8 cellular contexts compared by ENCODE assay signal in genomic region chr11:18698341-18699268, GRCh38. TPM values are rescaled to one million over a fixed set of nuclear protein-coding genes. Genes with fewer than 3 reads are reported as not detected.
DNase-seq lines count a peak whose midpoint lies in the region; ATAC-seq, FAIRE-seq and TF ChIP-seq lines count a peak whose summit lies in the region.

Gene TMEM86A, plus strand, starts transcription at chr11:18698779. Its CDS starts 108 bp downstream, at chr11:18698887.

- TF ChIP-seq CTCF in Loucy (conservative IDR thresholded peaks at IDR 0.05; ENCODE audit: low read length) (no peak), foreskin fibroblast (IDR thresholded peaks at IDR 0.05; ENCODE audit: low read depth, low read length) (no peak), neural crest cell (conservative IDR thresholded peaks at IDR 0.05) (no peak)

- H3K4me1 Mint-ChIP-seq in neural crest cell: peaks cover 16% of the 10 kb centered on the region
- peaks cover 30% of the 10 kb centered on the region for H3K4me1 Mint-ChIP-seq in stimulated activated naive CD8-positive, alpha-beta T cell treated with anti-CD3 and anti-CD28 coated beads, Interleukin-15, amount 100 ng/mL, for 72 hours

- peak within 1 kb of the TSS; percentile 66 for H2AFZ ChIP-seq in Loucy (ENCODE audit: low read length)

- H3K9me3 Mint-ChIP-seq in neural crest cell: no peaks in the 10 kb centered on the region
- no peaks in the 10 kb centered on the region for H3K9me3 Mint-ChIP-seq in stimulated activated naive CD8-positive, alpha-beta T cell treated with anti-CD3 and anti-CD28 coated beads, Interleukin-15, amount 100 ng/mL, for 72 hours

- H3K4me1 ChIP-seq in Loucy (ENCODE audit: insufficient read depth, low read length, poor library complexity, severe bottlenecking) (peaks cover 5% of the 10 kb centered on the region), SJSA1 (replicated peaks) (peaks cover 3% of the 10 kb centered on the region; the same call in 1 of the 2 replicates)

- TF ChIP-seq POLR2A in H54 (IDR thresholded peaks at IDR 0.05; ENCODE audit: low read depth, low read length): peak; percentile 40; the same call in 1 of the 2 replicates

- H3K9ac ChIP-seq in Loucy (ENCODE audit: low read depth, low read length, poor library complexity, severe bottlenecking): no peak within 1 kb of the TSS

- H3K4me3 ChIP-seq in Loucy (ENCODE audit: low read length, poor library complexity, severe bottlenecking) (peak within 1 kb of the TSS; percentile 73), SJSA1 (peak within 1 kb of the TSS; percentile 72), foreskin fibroblast (ENCODE audit: low read depth in 1 of 2, low read length in 2 of 2) (peak within 1 kb of the TSS; percentile 61 to 62)

- peaks cover 58% of the 10 kb centered on the region for H3K27me3 Mint-ChIP-seq in neural crest cell (ENCODE audit: low read depth)
- H3K27me3 Mint-ChIP-seq in stimulated activated naive CD8-positive, alpha-beta T cell treated with anti-CD3 and anti-CD28 coated beads, Interleukin-15, amount 100 ng/mL, for 72 hours: peaks cover 15% of the 10 kb centered on the region

- peak; percentile 86 for DNase-seq in Daoy (ENCODE audit: low read depth)
- DNase-seq in H54 (ENCODE audit: insufficient read length, low spot score): peak; percentile 97
- DNase-seq in SJSA1 (ENCODE audit: low read depth in 1 of 2, low spot score in 2 of 2): peak; percentile 70 to 72
- DNase-seq in activated naive CD4-positive, alpha-beta T cell (lab: John Stamatoyannopoulos, UW): peak; percentile 45 to 87 (median 68)
- peak; percentile 73 to 93 for DNase-seq in foreskin fibroblast
- peak; percentile 83 for DNase-seq in neural crest cell (ENCODE audit: low read depth, low spot score)
- peak; percentile 87 for DNase-seq in stimulated activated naive CD8-positive, alpha-beta T cell treated with anti-CD3 and anti-CD28 coated beads, Interleukin-15, amount 100 ng/mL, for 72 hours

- no peaks in the 10 kb centered on the region for H3K36me3 Mint-ChIP-seq in neural crest cell (ENCODE audit: low read depth)

- H3K79me2 ChIP-seq in Loucy (ENCODE audit: insufficient read depth, low read length): no peaks in the 10 kb centered on the region

- no peak for FAIRE-seq in H54 (lab: Jason Lieb, UNC)

- H3K9me3 ChIP-seq in Loucy (ENCODE audit: insufficient read depth, low read depth, low read length) (no peaks in the 10 kb centered on the region), SJSA1 (replicated peaks) (no peaks in the 10 kb centered on the region)

- H4K20me1 ChIP-seq in Loucy (ENCODE audit: insufficient read depth, low read length, poor library complexity, severe bottlenecking): no peaks in the 10 kb centered on the region

- H3K9me2 ChIP-seq in Loucy (replicated peaks; ENCODE audit: low read depth, low read length): no peaks in the 10 kb centered on the region

- no peaks in the 10 kb centered on the region for H3K36me3 ChIP-seq in Loucy (ENCODE audit: insufficient read depth, low read length)
- H3K36me3 ChIP-seq in SJSA1: no peaks in the 10 kb centered on the region

- H3K27me3 ChIP-seq in Loucy (ENCODE audit: insufficient read depth, low read length, poor library complexity, severe bottlenecking): peaks cover 36% of the 10 kb centered on the region
- H3K27me3 ChIP-seq in SJSA1 (replicated peaks): no peaks in the 10 kb centered on the region

- H3K4me3 Mint-ChIP-seq in neural crest cell: peak within 1 kb of the TSS; percentile 89
- H3K4me3 Mint-ChIP-seq in stimulated activated naive CD8-positive, alpha-beta T cell treated with anti-CD3 and anti-CD28 coated beads, Interleukin-15, amount 100 ng/mL, for 72 hours: peak within 1 kb of the TSS; percentile 77 to 78

- ATAC-seq in stimulated activated naive CD8-positive, alpha-beta T cell treated with anti-CD3 and anti-CD28 coated beads, Interleukin-15, amount 100 ng/mL, for 72 hours: peak; percentile 90

- peak within 1 kb of the TSS; percentile 82 for H3K4me2 ChIP-seq in Loucy (ENCODE audit: low read depth, low read length, poor library complexity, severe bottlenecking)

- H3K27ac Mint-ChIP-seq in neural crest cell (ENCODE audit: unreplicated experiment): peak within 1 kb of the TSS; percentile 43
- H3K27ac Mint-ChIP-seq in stimulated activated naive CD8-positive, alpha-beta T cell treated with anti-CD3 and anti-CD28 coated beads, Interleukin-15, amount 100 ng/mL, for 72 hours: peak within 1 kb of the TSS; percentile 41 to 96

- no peaks in the 10 kb centered on the region for H3F3A ChIP-seq in Loucy (ENCODE audit: low read depth)

- H3K27ac ChIP-seq in SJSA1: no peak within 1 kb of the TSS

RNA-seq across cellular contexts. Expression of gene TMEM86A, which starts in this region (rescaled TPM):
- total RNA-seq in Daoy (2014; rRNA removed; shearing (Covaris generic)): 0.40 and 0.65 TPM in 2 replicates
- 0.32 TPM in 1 of 2 replicates, not detected in the other for total RNA-seq in SJSA1 (2014; rRNA removed; shearing (Covaris generic))
- 1.5 and 1.7 TPM in 2 replicates for total RNA-seq in neural crest cell

Comparison
In these comparisons a context has a peak if more than half of its experiments do, and no peak if none do; other contexts are left out.
1. Peak in DNase-seq in Daoy; RNA of the gene not detected or under 1 TPM.
2. Peak in DNase-seq and H3K4me3 ChIP-seq in SJSA1; RNA of the gene not detected or under 1 TPM.